Comparison of ENCODE assay signal across 20 cellular contexts in genomic region chr1:156777573-156777972, GRCh38. TPM values are rescaled to one million over a fixed set of nuclear protein-coding genes. Genes with fewer than 3 reads are reported as not detected.
A peak's percentile ranks its signal among the peaks of the same experiment; 100 is the strongest.
DNase-seq lines count a peak whose midpoint lies in the region; ATAC-seq and TF ChIP-seq lines count a peak whose summit lies in the region.
"Had no signal": no experiment of that assay in that cellular context is flagged by ENCODE, and none has a peak within 500 bp of the region (broad histone marks: within the 10 kb centered on the region; RNA-seq: fewer than 3 reads in every experiment).

No MANE protein-coding gene starts in this region.

- no peak for TF ChIP-seq CTCF in CD4-positive, alpha-beta T cell (IDR thresholded peaks at IDR 0.05)

- H3K9me3 Mint-ChIP-seq in T-helper 2 cell treated with Interferon-gamma antibody and Interleukin-4, amounts not matched to agents 5 μg/mL and 100 μg/mL, for 36 hours, result no peaks in the 10 kb centered on the region
- H3K9me3 Mint-ChIP-seq in CD4-positive, alpha-beta T cell, result no peaks in the 10 kb centered on the region
- H3K9me3 Mint-ChIP-seq in activated T-helper 1 cell treated with anti-CD3 and anti-CD28 coated beads, Interleukin-12 subunit alpha, Interleukin-12 subunit beta, Interleukin-2, Interleukin-4 antibody, amounts not matched to agents 30 ng/mL and 10 ng/mL and 1 ng/mL, durations not matched to agents 14 hours and 24 hours and 36 hours, result no peaks in the 10 kb centered on the region
- no peaks in the 10 kb centered on the region for H3K9me3 Mint-ChIP-seq in naive thymus-derived CD4-positive, alpha-beta T cell

- H3K4me3 Mint-ChIP-seq in T-helper 2 cell treated with Interferon-gamma antibody and Interleukin-4, amounts not matched to agents 5 μg/mL and 100 μg/mL, for 36 hours, result no peak overlapping the region
- no peak overlapping the region for H3K4me3 Mint-ChIP-seq in CD4-positive, alpha-beta T cell
- no peak overlapping the region for H3K4me3 Mint-ChIP-seq in activated T-helper 1 cell treated with anti-CD3 and anti-CD28 coated beads, Interleukin-12 subunit alpha, Interleukin-12 subunit beta, Interleukin-2, Interleukin-4 antibody, amounts not matched to agents 30 ng/mL and 10 ng/mL and 1 ng/mL, durations not matched to agents 14 hours and 24 hours and 36 hours
- H3K4me3 Mint-ChIP-seq in naive thymus-derived CD4-positive, alpha-beta T cell, result peak overlapping the region in 7 of 10 donors; percentile 1 to 50 (median 12)

- peak overlapping the region; percentile 5 for H3K27ac Mint-ChIP-seq in T-helper 2 cell treated with Interferon-gamma antibody and Interleukin-4, amounts not matched to agents 5 μg/mL and 100 μg/mL, for 36 hours
- H3K27ac Mint-ChIP-seq in CD4-positive, alpha-beta T cell, result peak overlapping the region; percentile 53
- peak overlapping the region; percentile 5 for H3K27ac Mint-ChIP-seq in activated T-helper 1 cell treated with anti-CD3 and anti-CD28 coated beads, Interleukin-12 subunit alpha, Interleukin-12 subunit beta, Interleukin-2, Interleukin-4 antibody, amounts not matched to agents 30 ng/mL and 10 ng/mL and 1 ng/mL, durations not matched to agents 14 hours and 24 hours and 36 hours
- peak overlapping the region in 8 of 9 donors; percentile 9 to 80 (median 48) for H3K27ac Mint-ChIP-seq in naive thymus-derived CD4-positive, alpha-beta T cell

- H3K4me1 ChIP-seq in naive thymus-derived CD4-positive, alpha-beta T cell (ENCODE audit: control insufficient read depth in 2 of 2, insufficient read depth in 2 of 2, low read length in 2 of 2), result peaks cover 14 to 20% of the 10 kb centered on the region in 2 donors

- CTCF ChIA-PET in CD4-positive, alpha-beta T cell (lab: Charles Lee), result interaction anchor here (1.4 to 2.1 kb wide), 2 partner anchors 52 to 114 kb away, joined by 3 to 7 read pairs; no protein-coding TSS in a partner anchor
- CTCF ChIA-PET in naive thymus-derived CD4-positive, alpha-beta T cell (lab: Charles Lee), result interaction anchor here (1.4 kb wide), 1 partner anchor 51 kb away, joined by 4 read pairs; no protein-coding TSS in a partner anchor

- no peaks in the 10 kb centered on the region for H3K27me3 Mint-ChIP-seq in T-helper 2 cell treated with Interferon-gamma antibody and Interleukin-4, amounts not matched to agents 5 μg/mL and 100 μg/mL, for 36 hours (ENCODE audit: low read depth)
- H3K27me3 Mint-ChIP-seq in CD4-positive, alpha-beta T cell, result no peaks in the 10 kb centered on the region
- H3K27me3 Mint-ChIP-seq in activated T-helper 1 cell treated with anti-CD3 and anti-CD28 coated beads, Interleukin-12 subunit alpha, Interleukin-12 subunit beta, Interleukin-2, Interleukin-4 antibody, amounts not matched to agents 30 ng/mL and 10 ng/mL and 1 ng/mL, durations not matched to agents 14 hours and 24 hours and 36 hours (ENCODE audit: insufficient read depth), result no peaks in the 10 kb centered on the region
- H3K27me3 Mint-ChIP-seq in naive thymus-derived CD4-positive, alpha-beta T cell, result no peaks in the 10 kb centered on the region

- no peak for DNase-seq in T-helper 2 cell treated with Interferon-gamma antibody and Interleukin-4, amounts not matched to agents 5 μg/mL and 100 μg/mL, for 36 hours (ENCODE audit: low spot score)
- DNase-seq in T-helper 2 cell, result no peak
- DNase-seq in CD4-positive, alpha-beta T cell, result no peak
- no peak for DNase-seq in activated T-helper 1 cell treated with anti-CD3 and anti-CD28 coated beads, Interleukin-12 subunit alpha, Interleukin-12 subunit beta, Interleukin-2, Interleukin-4 antibody, amounts not matched to agents 30 ng/mL and 10 ng/mL and 1 ng/mL, durations not matched to agents 14 hours and 24 hours and 36 hours (ENCODE audit: low spot score)
- no peak for DNase-seq in naive thymus-derived CD4-positive, alpha-beta T cell
- no peak for DNase-seq in NCI-H226
- no peak for DNase-seq in left colon
- DNase-seq: activated CD4-positive, alpha-beta T cell treated with anti-CD3 and anti-CD28 coated beads for 48 hours; activated naive CD4-positive, alpha-beta T cell; Calu3; caudate nucleus; dermis blood vessel endothelial cell; GOT3; NCI-H1092 treated with DMSO at 0.1 percent for 48 hours; NCI-H2081; stimulated activated CD4-positive, alpha-beta T cell treated with anti-CD3 and anti-CD28 coated beads, Interleukin-15, amount 100 ng/mL, for 24 hours had no signal

- H3K4me1 Mint-ChIP-seq in T-helper 2 cell treated with Interferon-gamma antibody and Interleukin-4, amounts not matched to agents 5 μg/mL and 100 μg/mL, for 36 hours (ENCODE audit: low read depth), result peaks cover 32% of the 10 kb centered on the region
- peaks cover 57% of the 10 kb centered on the region for H3K4me1 Mint-ChIP-seq in CD4-positive, alpha-beta T cell (ENCODE audit: low read depth)
- peaks cover 48% of the 10 kb centered on the region for H3K4me1 Mint-ChIP-seq in activated T-helper 1 cell treated with anti-CD3 and anti-CD28 coated beads, Interleukin-12 subunit alpha, Interleukin-12 subunit beta, Interleukin-2, Interleukin-4 antibody, amounts not matched to agents 30 ng/mL and 10 ng/mL and 1 ng/mL, durations not matched to agents 14 hours and 24 hours and 36 hours (ENCODE audit: low read depth)
- H3K4me1 Mint-ChIP-seq in naive thymus-derived CD4-positive, alpha-beta T cell, result peaks cover 36 to 62% (median 57%) of the 10 kb centered on the region in 7 donors

- H3K36me3 ChIP-seq in naive thymus-derived CD4-positive, alpha-beta T cell (ENCODE audit: control insufficient read depth in 2 of 3, insufficient read depth in 3 of 3, low read length in 3 of 3), result peaks cover 0 to 21% (median under 1%) of the 10 kb centered on the region in 3 experiments

- H3K36me3 Mint-ChIP-seq in T-helper 2 cell treated with Interferon-gamma antibody and Interleukin-4, amounts not matched to agents 5 μg/mL and 100 μg/mL, for 36 hours (ENCODE audit: low read depth), result peaks cover 25% of the 10 kb centered on the region
- H3K36me3 Mint-ChIP-seq in CD4-positive, alpha-beta T cell (ENCODE audit: low read depth), result peaks cover 42% of the 10 kb centered on the region
- peaks cover 29% of the 10 kb centered on the region for H3K36me3 Mint-ChIP-seq in activated T-helper 1 cell treated with anti-CD3 and anti-CD28 coated beads, Interleukin-12 subunit alpha, Interleukin-12 subunit beta, Interleukin-2, Interleukin-4 antibody, amounts not matched to agents 30 ng/mL and 10 ng/mL and 1 ng/mL, durations not matched to agents 14 hours and 24 hours and 36 hours (ENCODE audit: low read depth)
- H3K36me3 Mint-ChIP-seq in naive thymus-derived CD4-positive, alpha-beta T cell, result peaks cover 8 to 32% (median 18%) of the 10 kb centered on the region in 5 donors

- intact Hi-C loops in CD4-positive, alpha-beta T cell (cut with DNase I, micrococcal nuclease), result no loop called here
- intact Hi-C loops in activated T-helper 1 cell treated with anti-CD3 and anti-CD28 coated beads, Interleukin-12 subunit alpha, Interleukin-12 subunit beta, Interleukin-2, Interleukin-4 antibody, amounts not matched to agents 30 ng/mL and 10 ng/mL and 1 ng/mL, durations not matched to agents 14 hours and 24 hours and 36 hours (cut with micrococcal nuclease), result no loop called here
- intact Hi-C loops in naive thymus-derived CD4-positive, alpha-beta T cell (cut with micrococcal nuclease), result no loop called here
- intact Hi-C loops in left colon (cut with DNase I, micrococcal nuclease), result no loop called here

- peak; percentile 32 for ATAC-seq in CD4-positive, alpha-beta T cell (ENCODE audit: poor library complexity)
- no peak for ATAC-seq in naive thymus-derived CD4-positive, alpha-beta T cell
- no peak for ATAC-seq in left colon
- no peak for ATAC-seq in HG02938 (IDR thresholded peaks at IDR 0.05; ENCODE audit: unreplicated experiment)
- ATAC-seq: Right ventricle myocardium inferior, sciatic nerve had no signal

- POLR2A ChIA-PET in CD4-positive, alpha-beta T cell (lab: Charles Lee), result no interaction called here
- POLR2A ChIA-PET in naive thymus-derived CD4-positive, alpha-beta T cell (lab: Charles Lee), result no interaction called here

- no peaks in the 10 kb centered on the region for H3K27me3 ChIP-seq in CD4-positive, alpha-beta T cell (ENCODE audit: control insufficient read depth, insufficient read depth, low read length)
- H3K27me3 ChIP-seq in naive thymus-derived CD4-positive, alpha-beta T cell (ENCODE audit: control insufficient read depth in 2 of 2, insufficient read depth in 2 of 2, low read length in 2 of 2), result no peaks in the 10 kb centered on the region

- no peak overlapping the region for H3K27ac ChIP-seq in CD4-positive, alpha-beta T cell (ENCODE audit: low read depth, low read length)
- no peak overlapping the region for H3K27ac ChIP-seq in naive thymus-derived CD4-positive, alpha-beta T cell (ENCODE audit: low read depth, low read length)

- H3K4me3 ChIP-seq in naive thymus-derived CD4-positive, alpha-beta T cell (ENCODE audit: low read length), result no peak overlapping the region

- H3K9me3 ChIP-seq in CD4-positive, alpha-beta T cell (ENCODE audit: control insufficient read depth, low read length), result no peaks in the 10 kb centered on the region
- no peaks in the 10 kb centered on the region for H3K9me3 ChIP-seq in naive thymus-derived CD4-positive, alpha-beta T cell (ENCODE audit: control insufficient read depth in 2 of 3, low read length in 3 of 3)

RNA-seq across cellular contexts. Expression of gene PRCC, which starts 10.2 kb away (rescaled TPM):
- total RNA-seq in CD4-positive, alpha-beta T cell, result 10 to 100 TPM; 49.5 to 50.0 TPM
- total RNA-seq in activated T-helper 1 cell treated with anti-CD3 and anti-CD28 coated beads, Interleukin-12 subunit alpha, Interleukin-12 subunit beta, Interleukin-2, Interleukin-4 antibody, amounts not matched to agents 30 ng/mL and 10 ng/mL and 1 ng/mL, durations not matched to agents 14 hours and 24 hours and 36 hours, result 117 TPM in 2 replicates
- 10 to 100 TPM; 53.2 to 88.9 (median 61.7) TPM for total RNA-seq in naive thymus-derived CD4-positive, alpha-beta T cell
- 10 to 100 TPM; 40.9 to 60.8 TPM for polyA plus RNA-seq in naive thymus-derived CD4-positive, alpha-beta T cell
- 10 to 100 TPM; 51.2 to 59.6 TPM for total RNA-seq in left colon

RNA-seq across cellular contexts. Expression of gene HDGF, which starts 26.1 kb away (rescaled TPM):
- 10 to 100 TPM; 60.8 TPM for total RNA-seq in CD4-positive, alpha-beta T cell
- total RNA-seq in activated T-helper 1 cell treated with anti-CD3 and anti-CD28 coated beads, Interleukin-12 subunit alpha, Interleukin-12 subunit beta, Interleukin-2, Interleukin-4 antibody, amounts not matched to agents 30 ng/mL and 10 ng/mL and 1 ng/mL, durations not matched to agents 14 hours and 24 hours and 36 hours, result 371 and 374 TPM in 2 replicates
- total RNA-seq in naive thymus-derived CD4-positive, alpha-beta T cell, result 100 to 1,000 TPM in 1 of 5 experiments, 10 to 100 TPM in 4; 64.1 to 224 (median 91.2) TPM
- polyA plus RNA-seq in naive thymus-derived CD4-positive, alpha-beta T cell, result 10 to 100 TPM; 25.0 to 39.3 TPM
- total RNA-seq in left colon, result 100 to 1,000 TPM; 198 to 243 TPM

RNA-seq across cellular contexts. Expression of gene MRPL24, which starts 36.7 kb away (rescaled TPM):
- 10 to 100 TPM; 11.7 to 11.9 TPM for total RNA-seq in CD4-positive, alpha-beta T cell
- 132 and 135 TPM in 2 replicates for total RNA-seq in activated T-helper 1 cell treated with anti-CD3 and anti-CD28 coated beads, Interleukin-12 subunit alpha, Interleukin-12 subunit beta, Interleukin-2, Interleukin-4 antibody, amounts not matched to agents 30 ng/mL and 10 ng/mL and 1 ng/mL, durations not matched to agents 14 hours and 24 hours and 36 hours
- 10 to 100 TPM; 19.1 to 68.9 (median 47.2) TPM for total RNA-seq in naive thymus-derived CD4-positive, alpha-beta T cell
- 10 to 100 TPM; 86.3 to 98.0 TPM for polyA plus RNA-seq in naive thymus-derived CD4-positive, alpha-beta T cell
- 10 to 100 TPM; 37.7 to 60.2 TPM for total RNA-seq in left colon

RNA-seq across cellular contexts. Expression of gene SH2D2A, which starts 39.1 kb away (rescaled TPM):
- 10 to 100 TPM; 51.6 to 51.8 TPM for total RNA-seq in CD4-positive, alpha-beta T cell
- 283 and 286 TPM in 2 replicates for total RNA-seq in activated T-helper 1 cell treated with anti-CD3 and anti-CD28 coated beads, Interleukin-12 subunit alpha, Interleukin-12 subunit beta, Interleukin-2, Interleukin-4 antibody, amounts not matched to agents 30 ng/mL and 10 ng/mL and 1 ng/mL, durations not matched to agents 14 hours and 24 hours and 36 hours
- total RNA-seq in naive thymus-derived CD4-positive, alpha-beta T cell, result 100 to 1,000 TPM in 1 of 5 experiments, 10 to 100 TPM in 4; 14.7 to 164 (median 54.3) TPM
- 10 to 100 TPM; 12.7 to 15.7 TPM for polyA plus RNA-seq in naive thymus-derived CD4-positive, alpha-beta T cell
- 1 to 10 TPM; 1.4 to 2.4 TPM for total RNA-seq in left colon
- total RNA-seq: dermis blood vessel endothelial cell had no signal
- polyA plus RNA-seq: neural cell had no signal

RNA-seq across cellular contexts. Expression of gene ISG20L2, which starts 49.0 kb away (rescaled TPM):
- 10 to 100 TPM; 44.2 to 50.9 TPM for total RNA-seq in CD4-positive, alpha-beta T cell
- 73.7 and 81.5 TPM in 2 replicates for total RNA-seq in activated T-helper 1 cell treated with anti-CD3 and anti-CD28 coated beads, Interleukin-12 subunit alpha, Interleukin-12 subunit beta, Interleukin-2, Interleukin-4 antibody, amounts not matched to agents 30 ng/mL and 10 ng/mL and 1 ng/mL, durations not matched to agents 14 hours and 24 hours and 36 hours
- 10 to 100 TPM; 44.7 to 59.9 (median 53.9) TPM for total RNA-seq in naive thymus-derived CD4-positive, alpha-beta T cell
- polyA plus RNA-seq in naive thymus-derived CD4-positive, alpha-beta T cell, result 10 to 100 TPM; 15.3 to 20.6 TPM
- total RNA-seq in left colon, result 10 to 100 TPM; 24.2 to 28.3 TPM

Comparison
In these comparisons a context has a peak if more than half of its experiments do, and no peak if none do; other contexts are left out.
1. H3K4me3 Mint-ChIP-seq: peak in naive thymus-derived CD4-positive, alpha-beta T cell (7 of 10); none in T-helper 2 cell treated with Interferon-gamma antibody and Interleukin-4, amounts not matched to agents 5 μg/mL and 100 μg/mL, for 36 hours (single experiment), CD4-positive, alpha-beta T cell (single experiment) and activated T-helper 1 cell treated with anti-CD3 and anti-CD28 coated beads, Interleukin-12 subunit alpha, Interleukin-12 subunit beta, Interleukin-2, Interleukin-4 antibody, amounts not matched to agents 30 ng/mL and 10 ng/mL and 1 ng/mL, durations not matched to agents 14 hours and 24 hours and 36 hours (single experiment).
2. Peak in every context shown above with its lines, with median percentiles within 50 percentile points of each other: H3K27ac Mint-ChIP-seq.